27 cellular contexts compared by ENCODE assay signal in the genomic region with DNA sequence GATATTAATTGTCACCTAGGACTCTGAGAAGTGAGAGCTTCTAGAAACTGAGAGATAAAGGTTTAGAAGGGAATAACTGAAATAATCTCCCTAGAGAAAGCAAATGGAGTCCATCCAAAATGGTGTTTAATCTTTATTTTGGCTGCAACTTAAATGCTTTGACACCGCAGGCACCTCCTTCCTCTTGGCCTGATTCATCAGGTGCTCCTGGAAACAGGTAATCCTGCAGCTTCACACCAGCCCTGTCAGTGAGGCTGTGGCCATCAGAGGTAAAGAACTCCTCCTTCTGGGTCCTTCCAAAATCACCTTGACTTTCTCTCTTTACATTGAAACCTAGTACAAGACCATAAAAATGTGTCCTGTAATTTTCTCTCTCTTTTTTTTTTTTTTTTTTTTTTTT.
DNase-seq lines count a peak whose midpoint lies in the region; ATAC-seq and TF ChIP-seq lines count a peak whose summit lies in the region.
"Had no signal": no experiment of that assay in that cellular context is flagged by ENCODE, and none has a peak within 500 bp of the region (broad histone marks: within the 10 kb centered on the region; RNA-seq: fewer than 3 reads in every experiment).

No MANE protein-coding gene starts in this region.

- H4K20me1 ChIP-seq in BLaER1 treated with 17β-estradiol and CSF1 and Interleukin-3, amounts not matched to agents 10 nM and 100 nM, result no peaks in the 10 kb centered on the region

- H3K9ac ChIP-seq in BLaER1 treated with 17β-estradiol and CSF1 and Interleukin-3, amounts not matched to agents 10 nM and 100 nM, result no peak overlapping the region
- H3K9ac ChIP-seq: SK-N-SH had no signal

- H3K4me3 ChIP-seq in BLaER1 treated with 17β-estradiol and CSF1 and Interleukin-3, amounts not matched to agents 10 nM and 100 nM, result no peak overlapping the region
- H3K4me3 ChIP-seq in epithelial cell of esophagus (ENCODE audit: low read length), result no peak overlapping the region
- H3K4me3 ChIP-seq: Peyer's patch had no signal

- peaks cover 0 to 14% (median 5%) of the 10 kb centered on the region in 11 experiments; a peak in 9 of 22 replicates for H3K9me3 ChIP-seq in BLaER1 treated with 17β-estradiol and CSF1 and Interleukin-3, amounts not matched to agents 10 nM and 100 nM (replicated peaks in 1 of 11)
- H3K9me3 ChIP-seq: Caco-2, Peyer's patch, SK-N-SH had no signal

- no peaks in the 10 kb centered on the region for H3K9me3 Mint-ChIP-seq in activated CD8-positive, alpha-beta T cell treated with anti-CD3 and anti-CD28 coated beads for 36 hours
- H3K9me3 Mint-ChIP-seq: CD4-positive, alpha-beta T cell; IgD-negative memory B cell had no signal

- peaks cover 3% of the 10 kb centered on the region for H3K36me3 Mint-ChIP-seq in activated CD8-positive, alpha-beta T cell treated with anti-CD3 and anti-CD28 coated beads for 36 hours (ENCODE audit: low read depth)

- DNase-seq in NCI-H69 (lab: John Stamatoyannopoulos, UW) (peak; percentile 7), epithelial cell of esophagus (ENCODE audit: low read depth) (peak; percentile 47), left colon (no peak), G401 (ENCODE audit: low spot score) (no peak), Right ventricle myocardium superior (no peak)
- no peak for DNase-seq in activated CD8-positive, alpha-beta T cell treated with anti-CD3 and anti-CD28 coated beads for 36 hours
- DNase-seq: Caco-2; CD4-positive, alpha-beta T cell; DMS 273 treated with DMSO at 0.1 percent for 48 hours; DMS79; EL; GF-D8; NCI-H1092 treated with DMSO at 0.1 percent for 48 hours; NCI-H1436; NCI-H187 treated with DMSO at 0.1 percent for 48 hours; NCI-H2171 treated with DMSO at 0.1 percent for 48 hours; NCI-H446; NCI-H524 treated with DMSO at 0.1 percent for 48 hours; NCI-H82; OCI-M1; Peyer's patch; SK-N-SH; SW 1271 had no signal

- H3K27me3 ChIP-seq in BLaER1 treated with 17β-estradiol and CSF1 and Interleukin-3, amounts not matched to agents 10 nM and 100 nM, result no peaks in the 10 kb centered on the region
- H3K27me3 ChIP-seq: Peyer's patch had no signal

- no peak overlapping the region for H3K4me3 Mint-ChIP-seq in activated CD8-positive, alpha-beta T cell treated with anti-CD3 and anti-CD28 coated beads for 36 hours
- H3K4me3 Mint-ChIP-seq: CD4-positive, alpha-beta T cell; IgD-negative memory B cell had no signal

- intact Hi-C loops in left colon (cut with DNase I, micrococcal nuclease) (no loop called here), Right ventricle myocardium superior (cut with DNase I) (no loop called here)
- intact Hi-C loops in activated CD8-positive, alpha-beta T cell treated with anti-CD3 and anti-CD28 coated beads for 36 hours (cut with micrococcal nuclease), result no loop called here

- no peak for TF ChIP-seq CTCF in epithelial cell of esophagus (IDR thresholded peaks at IDR 0.05; ENCODE audit: insufficient read depth, low read depth, low read length, missing control alignments)
- TF ChIP-seq CTCF in activated CD8-positive, alpha-beta T cell treated with anti-CD3 and anti-CD28 coated beads for 36 hours (IDR thresholded peaks at IDR 0.05), result no peak

- in situ Hi-C loops in G401 (cut with HindIII; ENCODE audit: low sequenced_read_pairs), result no loop called here

- no peak overlapping the region for H3K27ac ChIP-seq in BLaER1 treated with 17β-estradiol and CSF1 and Interleukin-3, amounts not matched to agents 10 nM and 100 nM
- H3K27ac ChIP-seq: HL-60, Peyer's patch had no signal

- CTCF ChIA-PET in activated CD8-positive, alpha-beta T cell treated with anti-CD3 and anti-CD28 coated beads for 36 hours (lab: Charles Lee), result no interaction called here

- peak; percentile 19 for ATAC-seq in left colon
- ATAC-seq in Right ventricle myocardium superior (ENCODE audit: poor library complexity), result no peak
- ATAC-seq in activated CD8-positive, alpha-beta T cell treated with anti-CD3 and anti-CD28 coated beads for 36 hours, result no peak
- ATAC-seq: HCT116 had no signal

- H3K4me1 Mint-ChIP-seq in activated CD8-positive, alpha-beta T cell treated with anti-CD3 and anti-CD28 coated beads for 36 hours (ENCODE audit: low read depth), result no peaks in the 10 kb centered on the region
- H3K4me1 Mint-ChIP-seq: IgD-negative memory B cell had no signal

- no peak overlapping the region for H3K27ac Mint-ChIP-seq in activated CD8-positive, alpha-beta T cell treated with anti-CD3 and anti-CD28 coated beads for 36 hours
- H3K27ac Mint-ChIP-seq: CD4-positive, alpha-beta T cell had no signal

- H3K36me3 ChIP-seq in BLaER1 treated with 17β-estradiol and CSF1 and Interleukin-3, amounts not matched to agents 10 nM and 100 nM, result peaks cover 0 to 39% (median 19%) of the 10 kb centered on the region in 11 experiments; a peak in 16 of 22 replicates

- H3K4me2 ChIP-seq in BLaER1 treated with 17β-estradiol and CSF1 and Interleukin-3, amounts not matched to agents 10 nM and 100 nM, result peak overlapping the region; percentile 42 to 82 (median 60); a peak in 21 of 22 replicates
- H3K4me2 ChIP-seq: SK-N-SH had no signal

- H3K4me1 ChIP-seq in BLaER1 treated with 17β-estradiol and CSF1 and Interleukin-3, amounts not matched to agents 10 nM and 100 nM, result peaks cover 25 to 77% (median 49%) of the 10 kb centered on the region in 10 experiments
- H3K4me1 ChIP-seq: Peyer's patch had no signal

- no peaks in the 10 kb centered on the region for H3K27me3 Mint-ChIP-seq in activated CD8-positive, alpha-beta T cell treated with anti-CD3 and anti-CD28 coated beads for 36 hours
- H3K27me3 Mint-ChIP-seq: CD4-positive, alpha-beta T cell; IgD-negative memory B cell had no signal

- POLR2A ChIA-PET in activated CD8-positive, alpha-beta T cell treated with anti-CD3 and anti-CD28 coated beads for 36 hours (lab: Charles Lee), result no interaction called here

Comparison
In these comparisons a context has a peak if more than half of its experiments do, and no peak if none do; other contexts are left out.
1. DNase-seq: peak in NCI-H69 (single experiment) and epithelial cell of esophagus (single experiment); none in left colon (0 of 2), G401 (single experiment), Right ventricle myocardium superior (single experiment) and activated CD8-positive, alpha-beta T cell treated with anti-CD3 and anti-CD28 coated beads for 36 hours (single experiment).